In the genomic region with DNA sequence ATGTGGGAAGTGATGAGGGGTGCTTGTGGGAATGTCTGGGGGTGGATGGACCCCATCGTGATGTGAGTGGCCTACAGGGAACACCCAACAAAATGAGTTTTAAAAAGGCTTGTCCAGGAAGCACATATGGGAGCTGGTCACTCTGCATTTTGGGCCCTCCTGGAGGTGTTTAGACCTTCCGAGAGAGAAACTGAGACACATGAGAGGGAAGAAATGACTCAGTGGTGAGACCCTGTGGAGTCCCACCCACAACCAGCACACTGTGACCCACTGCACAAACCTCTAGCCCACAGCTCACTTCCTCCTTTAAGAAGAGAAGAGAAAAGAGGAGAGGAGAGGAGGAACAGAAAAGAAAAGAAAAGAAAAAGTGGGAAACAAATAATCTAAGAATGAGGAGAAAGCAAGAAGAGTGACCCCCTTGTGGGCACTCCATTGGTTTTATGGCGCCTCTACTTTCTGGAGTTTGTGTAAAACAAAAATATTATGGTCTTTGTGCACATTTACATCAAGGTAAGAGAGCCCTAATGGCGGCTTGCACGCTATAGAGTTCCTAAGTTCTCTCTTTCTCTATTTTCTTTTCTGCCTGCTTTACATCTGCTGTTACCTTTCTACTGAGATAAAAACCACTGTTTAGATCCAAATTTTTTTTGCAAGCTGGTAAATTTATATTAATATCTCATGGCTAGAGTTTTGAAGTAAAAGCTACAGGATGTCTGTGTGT, we compare ENCODE assay signal across 12 cellular contexts. TPM values are rescaled to one million over a fixed set of nuclear protein-coding genes. Genes with fewer than 3 reads are reported as not detected.
A peak's percentile ranks its signal among the peaks of the same experiment; 100 is the strongest.
DNase-seq lines count a peak whose midpoint lies in the region; ATAC-seq and TF ChIP-seq lines count a peak whose summit lies in the region.
"Had no signal": no experiment of that assay in that cellular context is flagged by ENCODE, and none has a peak within 500 bp of the region (broad histone marks: within the 10 kb centered on the region; RNA-seq: fewer than 3 reads in every experiment).

No MANE protein-coding gene starts in this region.

- no peak overlapping the region for H3K4me3 ChIP-seq in testis

- H3K4me1 Mint-ChIP-seq in osteocyte (ENCODE audit: unreplicated experiment), result no peaks in the 10 kb centered on the region

- no peaks in the 10 kb centered on the region for H3K36me3 ChIP-seq in testis (ENCODE audit: low read depth, missing control alignments)
- H3K36me3 ChIP-seq: tibial nerve had no signal

- TF ChIP-seq POLR2A in testis (IDR thresholded peaks at IDR 0.05), result no peak

- DNase-seq in osteocyte (ENCODE audit: extremely low spot score, unreplicated experiment), result peak; percentile 53
- no peak for DNase-seq in NCI-H1105 treated with DMSO at 0.1 percent for 48 hours (lab: John Stamatoyannopoulos, UW)
- no peak for DNase-seq in KG1 (lab: John Stamatoyannopoulos, UW)
- DNase-seq in testis, result no peak
- DNase-seq in stimulated activated naive CD4-positive, alpha-beta T cell (lab: John Stamatoyannopoulos, UW), result no peak
- DNase-seq: activated T-cell treated with anti-CD3 and anti-CD28 coated beads, Interleukin-2, amount 50 U/mL, for 48 hours; SK-N-SH had no signal

- intact Hi-C loops in testis (cut with DNase I; ENCODE audit: low total_unique reads), result no loop called here

- H3K4me1 ChIP-seq in testis, result no peaks in the 10 kb centered on the region
- H3K4me1 ChIP-seq: tibial nerve had no signal

- 57 to 62% methylated on average over 5 of the region's 5 CpGs for WGBS in testis, 2 donors

- no peak overlapping the region for H3K27ac Mint-ChIP-seq in osteocyte (ENCODE audit: unreplicated experiment)

- H3K36me3 Mint-ChIP-seq in osteocyte (ENCODE audit: unreplicated experiment), result no peaks in the 10 kb centered on the region

- no peaks in the 10 kb centered on the region for H3K27me3 ChIP-seq in testis
- H3K27me3 ChIP-seq: tibial nerve had no signal

- peaks cover 34% of the 10 kb centered on the region for H3K9me3 Mint-ChIP-seq in osteocyte (ENCODE audit: unreplicated experiment)

- H3K27ac ChIP-seq in testis, result no peak overlapping the region

- ATAC-seq in GM18868 (IDR thresholded peaks at IDR 0.05; ENCODE audit: unreplicated experiment), result peak; percentile 83
- peak; percentile 77 for ATAC-seq in GM21717 (IDR thresholded peaks at IDR 0.05; ENCODE audit: unreplicated experiment)
- peak; percentile 88 for ATAC-seq in HG03442 (IDR thresholded peaks at IDR 0.05; ENCODE audit: unreplicated experiment)

- no peaks in the 10 kb centered on the region for H3K9me3 ChIP-seq in testis
- H3K9me3 ChIP-seq: SK-N-SH had no signal

- TF ChIP-seq CTCF in osteocyte (IDR thresholded peaks at IDR 0.05) (no peak), testis (IDR thresholded peaks at IDR 0.05) (no peak)

- no peaks in the 10 kb centered on the region for H3K27me3 Mint-ChIP-seq in osteocyte (ENCODE audit: unreplicated experiment)

- H3K4me3 Mint-ChIP-seq in osteocyte (ENCODE audit: unreplicated experiment), result no peak overlapping the region

RNA-seq across cellular contexts. Expression of gene LILRB1, which starts 13.3 kb away (rescaled TPM):
- total RNA-seq in osteocyte (not detected in 2 replicates), testis (under 1 TPM; 0.63 to 0.93 TPM)
- 2.2 TPM for polyA plus RNA-seq in testis (ENCODE audit: insufficient read depth, low read depth, low replicate concordance)
- polyA plus RNA-seq: keratinocyte, SK-N-SH had no signal

RNA-seq across cellular contexts. Expression of gene LILRA1, which starts 23.6 kb away (rescaled TPM):
- total RNA-seq in osteocyte (not detected in 2 replicates), testis (under 1 TPM in 1 of 2 donors, not detected in 1; 0.50 TPM)
- 0.62 TPM for polyA plus RNA-seq in testis (ENCODE audit: insufficient read depth, low read depth, low replicate concordance)
- polyA plus RNA-seq: keratinocyte, SK-N-SH had no signal

RNA-seq across cellular contexts. Expression of gene LILRA2, which starts 43.4 kb away (rescaled TPM):
- total RNA-seq in osteocyte (not detected in 2 replicates), testis (under 1 TPM; 0.47 to 0.87 TPM)
- polyA plus RNA-seq in testis (ENCODE audit: insufficient read depth, low read depth, low replicate concordance), result 2.6 TPM
- polyA plus RNA-seq: keratinocyte, SK-N-SH had no signal

RNA-seq across cellular contexts. Expression of gene LILRB4, which starts 45.8 kb away (rescaled TPM):
- total RNA-seq in osteocyte (not detected in 2 replicates), testis (1 to 10 TPM; 1.0 to 3.2 TPM)
- polyA plus RNA-seq in testis (ENCODE audit: insufficient read depth, low read depth, low replicate concordance), result 12.6 TPM
- polyA plus RNA-seq: keratinocyte, SK-N-SH had no signal
